9 cellular contexts compared by ENCODE assay signal in genomic region chr1:185480545-185480944, GRCh38.
"Had no signal": no experiment of that assay in that cellular context is flagged by ENCODE, and none has a peak within 500 bp of the region (broad histone marks: within the 10 kb centered on the region; RNA-seq: fewer than 3 reads in every experiment).

No MANE protein-coding gene starts in this region.

- DNase-seq: activated CD4-positive, alpha-beta memory T cell treated with anti-CD3 and anti-CD28 coated beads, Interleukin-2, amount 10 ng/mL, durations not matched to agents 7 days and 5 days; activated naive CD4-positive, alpha-beta T cell; activated naive CD8-positive, alpha-beta T cell treated with anti-CD3 and anti-CD28 coated beads, Interleukin-2, amount 50 U/mL, for 24 hours; activated T-cell treated with anti-CD3 and anti-CD28 coated beads, Interleukin-2, amount 50 U/mL, for 72 hours; hippocampal formation; left ventricle myocardium superior; stimulated activated CD4-positive, alpha-beta T cell treated with anti-CD3 and anti-CD28 coated beads, Interleukin-4, amount 100 ng/mL, for 4 hours; tibial artery; uterus had no signal

- ATAC-seq: activated naive CD8-positive, alpha-beta T cell treated with anti-CD3 and anti-CD28 coated beads, Interleukin-2, amount 50 U/mL, for 24 hours; activated T-cell treated with anti-CD3 and anti-CD28 coated beads, Interleukin-2, amount 50 U/mL, for 72 hours; left ventricle myocardium superior had no signal
